Comparison of ENCODE assay signal across 29 cellular contexts in the genomic region with DNA sequence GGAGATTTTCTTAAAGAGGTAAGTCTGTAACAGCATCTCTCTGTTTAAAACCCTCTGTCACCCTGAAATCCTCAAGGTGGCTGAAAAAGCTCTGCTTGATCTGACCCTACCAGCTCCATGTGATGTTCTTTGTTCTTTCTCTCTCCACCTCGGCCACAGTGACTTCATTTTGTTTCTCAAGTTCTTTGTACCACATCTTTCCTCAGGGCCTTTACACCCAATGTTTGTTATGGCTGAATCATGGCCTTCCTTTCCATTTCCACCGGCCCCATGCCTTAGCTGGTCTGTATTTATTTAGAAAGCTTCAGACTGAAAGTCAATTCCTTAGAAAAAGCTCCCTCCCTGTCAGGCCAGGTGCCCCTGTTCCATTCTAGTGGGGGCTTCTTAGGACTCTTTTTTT.
"Had no signal": no experiment of that assay in that cellular context is flagged by ENCODE, and none has a peak within 500 bp of the region (broad histone marks: within the 10 kb centered on the region; RNA-seq: fewer than 3 reads in every experiment).

No MANE protein-coding gene starts in this region.

- H3K27ac Mint-ChIP-seq: activated CD4-positive, alpha-beta memory T cell treated with anti-CD3 and anti-CD28 coated beads for 36 hours; activated CD4-positive, alpha-beta T cell treated with anti-CD3 and anti-CD28 coated beads, Interleukin-2, amount 10 ng/mL, durations not matched to agents 7 days and 5 days; activated naive CD4-positive, alpha-beta T cell treated with anti-CD3 and anti-CD28 coated beads for 36 hours; activated naive CD8-positive, alpha-beta T cell; brain; T-cell had no signal

- H3K27ac ChIP-seq: VCaP had no signal

- H3K36me3 Mint-ChIP-seq: activated CD4-positive, alpha-beta memory T cell treated with anti-CD3 and anti-CD28 coated beads for 36 hours; activated naive CD8-positive, alpha-beta T cell; brain; T-cell had no signal

- H3K4me1 Mint-ChIP-seq: activated CD4-positive, alpha-beta T cell treated with anti-CD3 and anti-CD28 coated beads, Interleukin-2, amount 10 ng/mL, durations not matched to agents 7 days and 5 days; T-cell had no signal

- DNase-seq: activated CD4-positive, alpha-beta memory T cell treated with anti-CD3 and anti-CD28 coated beads for 36 hours; activated CD4-positive, alpha-beta T cell treated with anti-CD3 and anti-CD28 coated beads, Interleukin-2, amount 10 ng/mL, durations not matched to agents 7 days and 5 days; activated CD4-positive, CD25-positive, alpha-beta regulatory T cell; activated CD8-positive, alpha-beta memory T cell treated with anti-CD3 and anti-CD28 coated beads for 24 hours; activated gamma-delta T cell; activated naive CD4-positive, alpha-beta T cell treated with anti-CD3 and anti-CD28 coated beads for 36 hours; activated T-cell treated with anti-CD3 and anti-CD28 coated beads, Interleukin-2, amount 50 U/mL, for 4 hours; amygdala; cerebellar nuclear complex; MG63; MV-4-11; NCI-H1105; NCI-H1436; NCI-H1694 treated with DMSO at 0.1 percent for 48 hours; NCI-H2029 treated with DMSO at 0.1 percent for 48 hours; NCI-H345; NCI-H510A; NCI-H526 treated with DMSO at 0.1 percent for 48 hours; NCI-H82; NK-92 treated with Interleukin-12 subunit alpha and Interleukin-12 subunit beta, amount 100 ng/mL, for 24 hours; SHP77 treated with DMSO at 0.1 percent for 48 hours; T-cell; T-helper 2 cell; T1000 had no signal

- H3K9me3 ChIP-seq: MG63 had no signal

- H3K4me3 ChIP-seq: MG63 had no signal

- H3K27me3 Mint-ChIP-seq: activated CD4-positive, alpha-beta memory T cell treated with anti-CD3 and anti-CD28 coated beads for 36 hours; activated CD4-positive, alpha-beta T cell treated with anti-CD3 and anti-CD28 coated beads, Interleukin-2, amount 10 ng/mL, durations not matched to agents 7 days and 5 days; activated naive CD8-positive, alpha-beta T cell; brain; T-cell had no signal

- ATAC-seq: activated T-cell treated with anti-CD3 and anti-CD28 coated beads, Interleukin-2, amount 50 U/mL, for 4 hours; T-cell had no signal

- H3K4me3 Mint-ChIP-seq: activated CD4-positive, alpha-beta memory T cell treated with anti-CD3 and anti-CD28 coated beads for 36 hours; activated CD4-positive, alpha-beta T cell treated with anti-CD3 and anti-CD28 coated beads, Interleukin-2, amount 10 ng/mL, durations not matched to agents 7 days and 5 days; activated naive CD4-positive, alpha-beta T cell treated with anti-CD3 and anti-CD28 coated beads for 36 hours; activated naive CD8-positive, alpha-beta T cell; activated T-cell treated with anti-CD3 and anti-CD28 coated beads, Interleukin-2, amount 50 U/mL, for 4 hours; brain; T-cell had no signal

- H3K36me3 ChIP-seq: MG63 had no signal

- H3K9me3 Mint-ChIP-seq: activated CD4-positive, alpha-beta T cell treated with anti-CD3 and anti-CD28 coated beads, Interleukin-2, amount 10 ng/mL, durations not matched to agents 7 days and 5 days had no signal

- H3K27me3 ChIP-seq: MG63 had no signal

- FAIRE-seq: astrocyte, TTC549 had no signal
